In genomic region chr17:13590441-13590840, GRCh38 we compare ENCODE assay signal across 38 cellular contexts. TPM values are rescaled to one million over a fixed set of nuclear protein-coding genes. Genes with fewer than 3 reads are reported as not detected.
DNase-seq lines count a peak whose midpoint lies in the region; ATAC-seq and TF ChIP-seq lines count a peak whose summit lies in the region.
"Had no signal": no experiment of that assay in that cellular context is flagged by ENCODE, and none has a peak within 500 bp of the region (broad histone marks: within the 10 kb centered on the region; RNA-seq: fewer than 3 reads in every experiment).

No MANE protein-coding gene starts in this region.

- WGBS in gastroesophageal sphincter (ENCODE audit: low coverage in 1 of 2), 2 donors: 77 to 78% methylated on average over 1 of the region's 1 CpG
- 68 to 70% methylated on average over 1 of the region's 1 CpG for WGBS in upper lobe of left lung, 2 donors

- H3K4me2 ChIP-seq in OCI-LY7 (ENCODE audit: low read length) (no peak overlapping the region), osteoblast (ENCODE audit: insufficient read depth, low read length) (no peak overlapping the region)

- POLR2A ChIA-PET in OCI-LY7 (lab: Charles Lee): interaction anchor here (1.8 kb wide), 1 partner anchor 9 kb away, joined by 6 read pairs; no protein-coding TSS in a partner anchor

- H3K79me2 ChIP-seq in OCI-LY7 (ENCODE audit: insufficient read depth, low read depth, low read length) (no peaks in the 10 kb centered on the region), osteoblast (ENCODE audit: insufficient read depth, low read length) (peaks cover 89% of the 10 kb centered on the region)

- TF ChIP-seq CTCF in OCI-LY7 (conservative IDR thresholded peaks at IDR 0.05; ENCODE audit: low read length): no peak
- TF ChIP-seq CTCF in chondrocyte (IDR thresholded peaks at IDR 0.05): no peak
- TF ChIP-seq CTCF in osteoblast (IDR thresholded peaks at IDR 0.05; ENCODE audit: extremely low read depth, low read depth, low read length): no peak
- TF ChIP-seq CTCF in gastroesophageal sphincter (IDR thresholded peaks at IDR 0.05): no peak
- no peak for TF ChIP-seq CTCF in upper lobe of left lung (IDR thresholded peaks at IDR 0.05)

- H3K4me1 Mint-ChIP-seq in chondrocyte (ENCODE audit: low read depth): peaks cover 77% of the 10 kb centered on the region

- H3K4me1 ChIP-seq in OCI-LY7 (ENCODE audit: insufficient read depth, low read length, poor library complexity, severe bottlenecking) (peaks cover 21% of the 10 kb centered on the region), osteoblast (ENCODE audit: insufficient read depth, low read length) (peaks cover 75% of the 10 kb centered on the region), gastroesophageal sphincter (peaks cover 0 to 5% (median 0%) of the 10 kb centered on the region in 3 donors), upper lobe of left lung (no peaks in the 10 kb centered on the region)
- H3K4me1 ChIP-seq: Peyer's patch had no signal

- H3K27me3 ChIP-seq in osteoblast (ENCODE audit: insufficient read depth, low read length): no peaks in the 10 kb centered on the region
- peaks cover 6% of the 10 kb centered on the region for H3K27me3 ChIP-seq in gastroesophageal sphincter
- no peaks in the 10 kb centered on the region for H3K27me3 ChIP-seq in upper lobe of left lung
- H3K27me3 ChIP-seq: Peyer's patch, SJCRH30 had no signal

- CTCF ChIA-PET in OCI-LY7 (lab: Charles Lee; ENCODE audit: unreplicated experiment): no interaction called here

- H3K9me3 ChIP-seq in OCI-LY7 (ENCODE audit: low read length): no peaks in the 10 kb centered on the region
- H3K9me3 ChIP-seq in osteoblast (ENCODE audit: low read depth, low read length): no peaks in the 10 kb centered on the region
- no peaks in the 10 kb centered on the region for H3K9me3 ChIP-seq in gastroesophageal sphincter
- H3K9me3 ChIP-seq in upper lobe of left lung: no peaks in the 10 kb centered on the region
- H3K9me3 ChIP-seq: mucosa of descending colon, Peyer's patch, SJCRH30, suprapubic skin had no signal

- no peaks in the 10 kb centered on the region for H3K27me3 Mint-ChIP-seq in chondrocyte (ENCODE audit: low read depth)

- H3K4me3 ChIP-seq in OCI-LY7 (ENCODE audit: low read depth, low read length, poor library complexity, severe bottlenecking): no peak overlapping the region
- no peak overlapping the region for H3K4me3 ChIP-seq in osteoblast (ENCODE audit: insufficient read depth, low read length)
- H3K4me3 ChIP-seq in gastroesophageal sphincter: no peak overlapping the region
- no peak overlapping the region for H3K4me3 ChIP-seq in upper lobe of left lung
- H3K4me3 ChIP-seq: lung, mucosa of descending colon, Peyer's patch, SJCRH30, suprapubic skin had no signal

- H3K36me3 Mint-ChIP-seq in chondrocyte (ENCODE audit: low read depth): no peaks in the 10 kb centered on the region
- H3K36me3 Mint-ChIP-seq: activated naive CD8-positive, alpha-beta T cell treated with anti-CD3 and anti-CD28 coated beads for 36 hours; CD4-positive, alpha-beta memory T cell; natural killer cell treated with Interleukin-12 subunit alpha and Interleukin-12 subunit beta and Interleukin-15 and Interleukin-18, amount 100 ng/mL, for 72 hours had no signal

- no TSS peak for BruUV-seq in OCI-LY7 (replicated peaks; lab: Mats Ljungman, UMichigan)

- H3K9me3 Mint-ChIP-seq in chondrocyte (ENCODE audit: low read depth): no peaks in the 10 kb centered on the region
- H3K9me3 Mint-ChIP-seq: activated naive CD8-positive, alpha-beta T cell treated with anti-CD3 and anti-CD28 coated beads for 36 hours; CD4-positive, alpha-beta memory T cell; endodermal cell; natural killer cell treated with Interleukin-12 subunit alpha and Interleukin-12 subunit beta and Interleukin-15 and Interleukin-18, amount 100 ng/mL, for 72 hours had no signal

- H3K4me3 Mint-ChIP-seq in chondrocyte (ENCODE audit: unreplicated experiment): no peak overlapping the region
- H3K4me3 Mint-ChIP-seq: activated naive CD8-positive, alpha-beta T cell treated with anti-CD3 and anti-CD28 coated beads for 36 hours; B cell; CD4-positive, alpha-beta memory T cell; endodermal cell; natural killer cell treated with Interleukin-12 subunit alpha and Interleukin-12 subunit beta and Interleukin-15 and Interleukin-18, amount 100 ng/mL, for 72 hours had no signal

- H3K9me2 ChIP-seq in OCI-LY7 (ENCODE audit: insufficient read depth, low read length): no peaks in the 10 kb centered on the region

- ATAC-seq in HG02763 (IDR thresholded peaks at IDR 0.05; ENCODE audit: unreplicated experiment) (no peak), gastroesophageal sphincter (no peak), upper lobe of left lung (ENCODE audit: low FRiP score in 2 of 2) (no peak)
- ATAC-seq: esophagus mucosa; HepG2; left cardiac atrium; mucosa of descending colon; natural killer cell treated with Interleukin-12 subunit alpha and Interleukin-12 subunit beta and Interleukin-15 and Interleukin-18, amount 100 ng/mL, for 72 hours had no signal

- TF ChIP-seq POLR2A in gastroesophageal sphincter (IDR thresholded peaks at IDR 0.05): no peak
- no peak for TF ChIP-seq POLR2A in upper lobe of left lung (IDR thresholded peaks at IDR 0.05)

- peak overlapping the region; percentile 89 for H2AFZ ChIP-seq in OCI-LY7 (ENCODE audit: low read length)
- H2AFZ ChIP-seq in osteoblast (ENCODE audit: low read length): no peak overlapping the region

- TF ChIP-seq EP300 in gastroesophageal sphincter (IDR thresholded peaks at IDR 0.05) (no peak), upper lobe of left lung (IDR thresholded peaks at IDR 0.05) (no peak)

- H3K27ac Mint-ChIP-seq in chondrocyte (ENCODE audit: unreplicated experiment): peak overlapping the region; percentile 84
- H3K27ac Mint-ChIP-seq: activated naive CD8-positive, alpha-beta T cell treated with anti-CD3 and anti-CD28 coated beads for 36 hours; B cell; endodermal cell; natural killer cell treated with Interleukin-12 subunit alpha and Interleukin-12 subunit beta and Interleukin-15 and Interleukin-18, amount 100 ng/mL, for 72 hours had no signal

- DNase-seq in EH (ENCODE audit: low read depth): peak; percentile 53
- no peak for DNase-seq in OCI-LY7 (ENCODE audit: low spot score)
- DNase-seq in chondrocyte (ENCODE audit: low spot score): no peak
- no peak for DNase-seq in osteoblast (ENCODE audit: insufficient read length, low spot score, missing footprints)
- no peak for DNase-seq in NCI-H187 treated with DMSO at 0.1 percent for 48 hours (lab: John Stamatoyannopoulos, UW)
- no peak for DNase-seq in upper lobe of left lung
- DNase-seq: ACHN; activated CD4-positive, alpha-beta T cell treated with anti-CD3 and anti-CD28 coated beads for 48 hours; activated CD8-positive, alpha-beta memory T cell treated with anti-CD3 and anti-CD28 coated beads for 24 hours; activated effector memory CD4-positive, alpha-beta T cell treated with anti-CD3 and anti-CD28 coated beads, Interleukin-2, amount 50 U/mL, for 16 hours; activated naive CD8-positive, alpha-beta T cell treated with anti-CD3 and anti-CD28 coated beads for 36 hours; activated T-cell treated with anti-CD3 and anti-CD28 coated beads, Interleukin-2, amount 50 U/mL, for 1 hour; aorta; CD4-positive, alpha-beta memory T cell; dermis blood vessel endothelial cell; endodermal cell; GOT3; Karpas-422; left cardiac atrium; mucosa of descending colon; MV-4-11; NCI-H1436; NCI-H226; NCI-H526 treated with DMSO at 0.1 percent for 48 hours; Peyer's patch; retina; SJCRH30; stimulated activated CD4-positive, alpha-beta T cell treated with anti-CD3 and anti-CD28 coated beads, Interleukin-1b, Interleukin-23, amount 100 ng/mL, for 48 hours; stimulated activated naive CD4-positive, alpha-beta T cell treated with Interleukin-2 at 50 U/mL for 16 hours; WERI-Rb-1 had no signal

- no peaks in the 10 kb centered on the region for H3K36me3 ChIP-seq in OCI-LY7 (ENCODE audit: insufficient read depth, low read length)
- H3K36me3 ChIP-seq in osteoblast (ENCODE audit: insufficient read depth, low read length): no peaks in the 10 kb centered on the region
- no peaks in the 10 kb centered on the region for H3K36me3 ChIP-seq in gastroesophageal sphincter
- H3K36me3 ChIP-seq in upper lobe of left lung: no peaks in the 10 kb centered on the region
- H3K36me3 ChIP-seq: Peyer's patch, suprapubic skin, WERI-Rb-1 had no signal

- H4K20me1 ChIP-seq in OCI-LY7 (ENCODE audit: insufficient read depth, low read length): no peaks in the 10 kb centered on the region
- no peaks in the 10 kb centered on the region for H4K20me1 ChIP-seq in osteoblast (ENCODE audit: insufficient read depth, low read length)

- intact Hi-C loops in OCI-LY7 (cut with micrococcal nuclease; ENCODE audit: unreplicated experiment): loop anchor here (10.0 kb wide), 1 partner anchor 474 kb away; the partner anchor contains the start of gene COX10

- H3K27ac ChIP-seq in OCI-LY7 (ENCODE audit: low read depth, low read length, poor library complexity, severe bottlenecking): no peak overlapping the region
- peak overlapping the region; percentile 88 for H3K27ac ChIP-seq in osteoblast (ENCODE audit: low read depth, low read length)
- no peak overlapping the region for H3K27ac ChIP-seq in gastroesophageal sphincter
- no peak overlapping the region for H3K27ac ChIP-seq in upper lobe of left lung
- H3K27ac ChIP-seq: Peyer's patch, SJCRH30, suprapubic skin, WERI-Rb-1 had no signal

RNA-seq across cellular contexts. Expression of gene HS3ST3A1, which starts 11.3 kb away (rescaled TPM):
- not detected in 2 replicates for total RNA-seq in OCI-LY7 (2014; rRNA removed; shearing (Covaris generic))
- total RNA-seq in OCI-LY7 (2022) (0.72 TPM in 1 of 2 replicates, not detected in the other), chondrocyte (8.8 to 11.5 TPM (median 10.6 TPM) in 3 replicates), osteoblast (7.1 and 8.3 TPM in 2 replicates), gastroesophageal sphincter (10 to 100 TPM in 2 of 4 donors, 1 to 10 TPM in 2; 5.9 to 10.9 (median 8.9) TPM), upper lobe of left lung (10 to 100 TPM in 1 of 6 donors, 1 to 10 TPM in 5; 1.3 to 10.5 (median 2.2) TPM)
